ENCODE assay signal across 2 cellular contexts in genomic region chr11:46718155-46719019, GRCh38.
A peak's percentile ranks its signal among the peaks of the same experiment; 100 is the strongest.
TF ChIP-seq lines count a peak whose summit lies in the region.

No MANE protein-coding gene starts in this region.

TF ChIP-seq in HCT116, 20 proteins besides CTCF, POLR2A, EP300 and RAD21:
- no peak for TF ChIP-seq CBX3 (IDR thresholded peaks at IDR 0.05; ENCODE audit: low read depth)
- 0 out of 2 replicates have a peak, but pooled peaks have one; percentile 8 for TF ChIP-seq ZFX (IDR thresholded peaks at IDR 0.05)
- no peak for TF ChIP-seq FOSL1 (IDR thresholded peaks at IDR 0.05; ENCODE audit: low read depth)
- TF ChIP-seq MAX (IDR thresholded peaks at IDR 0.05): no peak

TF ChIP-seq in HepG2, 621 proteins besides CTCF, POLR2A, EP300 and RAD21 (continues in another document):
- TF ChIP-seq MLLT10 (CRISPR knock-in tag; IDR thresholded peaks at IDR 0.05): no peak
- peak; percentile 96 for TF ChIP-seq FOXO1 (CRISPR knock-in tag; IDR thresholded peaks at IDR 0.05)
- no peak for TF ChIP-seq PAX8 (CRISPR knock-in tag; IDR thresholded peaks at IDR 0.05; ENCODE audit: borderline replicate concordance)
- peak; percentile 32 for TF ChIP-seq CBX1 (IDR thresholded peaks at IDR 0.05; ENCODE audit: low read depth)
- TF ChIP-seq ZFP36L1 (CRISPR knock-in tag; IDR thresholded peaks at IDR 0.05): peak; percentile 94
- TF ChIP-seq, protein P1, sequence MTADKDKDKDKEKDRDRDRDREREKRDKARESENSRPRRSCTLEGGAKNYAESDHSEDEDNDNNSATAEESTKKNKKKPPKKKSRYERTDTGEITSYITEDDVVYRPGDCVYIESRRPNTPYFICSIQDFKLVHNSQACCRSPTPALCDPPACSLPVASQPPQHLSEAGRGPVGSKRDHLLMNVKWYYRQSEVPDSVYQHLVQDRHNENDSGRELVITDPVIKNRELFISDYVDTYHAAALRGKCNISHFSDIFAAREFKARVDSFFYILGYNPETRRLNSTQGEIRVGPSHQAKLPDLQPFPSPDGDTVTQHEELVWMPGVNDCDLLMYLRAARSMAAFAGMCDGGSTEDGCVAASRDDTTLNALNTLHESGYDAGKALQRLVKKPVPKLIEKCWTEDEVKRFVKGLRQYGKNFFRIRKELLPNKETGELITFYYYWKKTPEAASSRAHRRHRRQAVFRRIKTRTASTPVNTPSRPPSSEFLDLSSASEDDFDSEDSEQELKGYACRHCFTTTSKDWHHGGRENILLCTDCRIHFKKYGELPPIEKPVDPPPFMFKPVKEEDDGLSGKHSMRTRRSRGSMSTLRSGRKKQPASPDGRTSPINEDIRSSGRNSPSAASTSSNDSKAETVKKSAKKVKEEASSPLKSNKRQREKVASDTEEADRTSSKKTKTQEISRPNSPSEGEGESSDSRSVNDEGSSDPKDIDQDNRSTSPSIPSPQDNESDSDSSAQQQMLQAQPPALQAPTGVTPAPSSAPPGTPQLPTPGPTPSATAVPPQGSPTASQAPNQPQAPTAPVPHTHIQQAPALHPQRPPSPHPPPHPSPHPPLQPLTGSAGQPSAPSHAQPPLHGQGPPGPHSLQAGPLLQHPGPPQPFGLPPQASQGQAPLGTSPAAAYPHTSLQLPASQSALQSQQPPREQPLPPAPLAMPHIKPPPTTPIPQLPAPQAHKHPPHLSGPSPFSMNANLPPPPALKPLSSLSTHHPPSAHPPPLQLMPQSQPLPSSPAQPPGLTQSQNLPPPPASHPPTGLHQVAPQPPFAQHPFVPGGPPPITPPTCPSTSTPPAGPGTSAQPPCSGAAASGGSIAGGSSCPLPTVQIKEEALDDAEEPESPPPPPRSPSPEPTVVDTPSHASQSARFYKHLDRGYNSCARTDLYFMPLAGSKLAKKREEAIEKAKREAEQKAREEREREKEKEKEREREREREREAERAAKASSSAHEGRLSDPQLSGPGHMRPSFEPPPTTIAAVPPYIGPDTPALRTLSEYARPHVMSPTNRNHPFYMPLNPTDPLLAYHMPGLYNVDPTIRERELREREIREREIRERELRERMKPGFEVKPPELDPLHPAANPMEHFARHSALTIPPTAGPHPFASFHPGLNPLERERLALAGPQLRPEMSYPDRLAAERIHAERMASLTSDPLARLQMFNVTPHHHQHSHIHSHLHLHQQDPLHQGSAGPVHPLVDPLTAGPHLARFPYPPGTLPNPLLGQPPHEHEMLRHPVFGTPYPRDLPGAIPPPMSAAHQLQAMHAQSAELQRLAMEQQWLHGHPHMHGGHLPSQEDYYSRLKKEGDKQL (CRISPR knock-in tag; IDR thresholded peaks at IDR 0.05; ENCODE audit: low read depth): peak; percentile 93
- TF ChIP-seq KDM5B (CRISPR knock-in tag; IDR thresholded peaks at IDR 0.05; ENCODE audit: borderline replicate concordance): peak; percentile 56; the same call in 1 of the 2 replicates
- peak; percentile 67 for TF ChIP-seq ASH2L (IDR thresholded peaks at IDR 0.05; ENCODE audit: insufficient read length, low read depth, low read length)
- TF ChIP-seq GATA4 (IDR thresholded peaks at IDR 0.05; ENCODE audit: borderline replicate concordance, low read depth): peak; percentile 24; the same call in 1 of the 2 replicates
- TF ChIP-seq ZSCAN21 (CRISPR knock-in tag; IDR thresholded peaks at IDR 0.05; ENCODE audit: borderline replicate concordance): peak; percentile 68; the same call in 1 of the 2 replicates
- no peak for TF ChIP-seq DMTF1 (CRISPR knock-in tag; IDR thresholded peaks at IDR 0.05)
- TF ChIP-seq ZNF30 (CRISPR knock-in tag; IDR thresholded peaks at IDR 0.05): 0 out of 2 replicates have a peak, but pooled peaks have one; percentile 33
- TF ChIP-seq THAP11 (CRISPR knock-in tag; IDR thresholded peaks at IDR 0.05): peak; percentile 81
- TF ChIP-seq LBX2 (CRISPR knock-in tag; IDR thresholded peaks at IDR 0.05; ENCODE audit: borderline replicate concordance): no peak
- TF ChIP-seq ZIK1 (CRISPR knock-in tag; IDR thresholded peaks at IDR 0.05; ENCODE audit: borderline replicate concordance, low read depth): no peak
- TF ChIP-seq IKZF1 (IDR thresholded peaks at IDR 0.05): no peak
- no peak for TF ChIP-seq PREB (CRISPR knock-in tag; IDR thresholded peaks at IDR 0.05)
- no peak for TF ChIP-seq HNRNPUL1 (IDR thresholded peaks at IDR 0.05; ENCODE audit: low read depth, low read length)
- TF ChIP-seq, protein P2, sequence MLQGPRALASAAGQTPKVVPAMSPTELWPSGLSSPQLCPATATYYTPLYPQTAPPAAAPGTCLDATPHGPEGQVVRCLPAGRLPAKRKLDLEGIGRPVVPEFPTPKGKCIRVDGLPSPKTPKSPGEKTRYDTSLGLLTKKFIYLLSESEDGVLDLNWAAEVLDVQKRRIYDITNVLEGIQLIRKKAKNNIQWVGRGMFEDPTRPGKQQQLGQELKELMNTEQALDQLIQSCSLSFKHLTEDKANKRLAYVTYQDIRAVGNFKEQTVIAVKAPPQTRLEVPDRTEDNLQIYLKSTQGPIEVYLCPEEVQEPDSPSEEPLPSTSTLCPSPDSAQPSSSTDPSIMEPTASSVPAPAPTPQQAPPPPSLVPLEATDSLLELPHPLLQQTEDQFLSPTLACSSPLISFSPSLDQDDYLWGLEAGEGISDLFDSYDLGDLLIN (CRISPR knock-in tag; IDR thresholded peaks at IDR 0.05; ENCODE audit: borderline replicate concordance): no peak
- peak; percentile 84 for TF ChIP-seq UBTF (CRISPR knock-in tag; IDR thresholded peaks at IDR 0.05)
- no peak for TF ChIP-seq GPN1 (CRISPR knock-in tag; IDR thresholded peaks at IDR 0.05; ENCODE audit: borderline replicate concordance)
- no peak; the same call in 1 of the 2 replicates for TF ChIP-seq ATF6 (CRISPR knock-in tag; conservative IDR thresholded peaks at IDR 0.05)
- TF ChIP-seq, protein P3, sequence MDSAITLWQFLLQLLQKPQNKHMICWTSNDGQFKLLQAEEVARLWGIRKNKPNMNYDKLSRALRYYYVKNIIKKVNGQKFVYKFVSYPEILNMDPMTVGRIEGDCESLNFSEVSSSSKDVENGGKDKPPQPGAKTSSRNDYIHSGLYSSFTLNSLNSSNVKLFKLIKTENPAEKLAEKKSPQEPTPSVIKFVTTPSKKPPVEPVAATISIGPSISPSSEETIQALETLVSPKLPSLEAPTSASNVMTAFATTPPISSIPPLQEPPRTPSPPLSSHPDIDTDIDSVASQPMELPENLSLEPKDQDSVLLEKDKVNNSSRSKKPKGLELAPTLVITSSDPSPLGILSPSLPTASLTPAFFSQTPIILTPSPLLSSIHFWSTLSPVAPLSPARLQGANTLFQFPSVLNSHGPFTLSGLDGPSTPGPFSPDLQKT (CRISPR knock-in tag; IDR thresholded peaks at IDR 0.05; ENCODE audit: borderline replicate concordance): no peak
- TF ChIP-seq, protein P4, sequence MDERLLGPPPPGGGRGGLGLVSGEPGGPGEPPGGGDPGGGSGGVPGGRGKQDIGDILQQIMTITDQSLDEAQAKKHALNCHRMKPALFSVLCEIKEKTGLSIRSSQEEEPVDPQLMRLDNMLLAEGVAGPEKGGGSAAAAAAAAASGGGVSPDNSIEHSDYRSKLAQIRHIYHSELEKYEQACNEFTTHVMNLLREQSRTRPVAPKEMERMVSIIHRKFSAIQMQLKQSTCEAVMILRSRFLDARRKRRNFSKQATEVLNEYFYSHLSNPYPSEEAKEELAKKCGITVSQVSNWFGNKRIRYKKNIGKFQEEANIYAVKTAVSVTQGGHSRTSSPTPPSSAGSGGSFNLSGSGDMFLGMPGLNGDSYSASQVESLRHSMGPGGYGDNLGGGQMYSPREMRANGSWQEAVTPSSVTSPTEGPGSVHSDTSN (CRISPR knock-in tag; IDR thresholded peaks at IDR 0.05): no peak; the same call in 1 of the 2 replicates
- peak; percentile 51; the same call in 1 of the 2 replicates for TF ChIP-seq ARHGAP35 (CRISPR knock-in tag; IDR thresholded peaks at IDR 0.05; ENCODE audit: borderline replicate concordance)
- peak; percentile 36; the same call in 1 of the 2 replicates for TF ChIP-seq KDM5A (IDR thresholded peaks at IDR 0.05; ENCODE audit: borderline replicate concordance, low read length)
- peak; percentile 94 for TF ChIP-seq DMAP1 (CRISPR knock-in tag; IDR thresholded peaks at IDR 0.05)
- peak; percentile 79; the same call in 1 of the 2 replicates for TF ChIP-seq MAZ (IDR thresholded peaks at IDR 0.05; ENCODE audit: borderline replicate concordance, low read depth, low read length)
- TF ChIP-seq MAZ (CRISPR knock-in tag; IDR thresholded peaks at IDR 0.05; ENCODE audit: low read depth): peak; percentile 92
- no peak for TF ChIP-seq ZNF432 (CRISPR knock-in tag; IDR thresholded peaks at IDR 0.05; ENCODE audit: borderline replicate concordance)
- no peak for TF ChIP-seq STAT5B (CRISPR knock-in tag; IDR thresholded peaks at IDR 0.05)
- peak; percentile 86 for TF ChIP-seq XRCC5 (optimal IDR thresholded peaks at IDR 0.05; ENCODE audit: low read length)
- no peak for TF ChIP-seq CENPT (CRISPR knock-in tag; IDR thresholded peaks at IDR 0.05; ENCODE audit: low read depth)
- TF ChIP-seq HNF4G (IDR thresholded peaks at IDR 0.05; ENCODE audit: borderline replicate concordance, low read depth, low read length): peak; percentile 91
- peak; percentile 91 for TF ChIP-seq HNF4G (CRISPR knock-in tag; IDR thresholded peaks at IDR 0.05; ENCODE audit: borderline replicate concordance, low read depth)
